Comparison of ENCODE assay signal across 1 cellular context in genomic region chr22:41094036-41094435, GRCh38.
TF ChIP-seq lines count a peak whose summit lies in the region.

No MANE protein-coding gene starts in this region.

TF ChIP-seq in SK-N-SH treated with all-trans-retinoic acid at 6 μM for 48 hours, 23 proteins besides CTCF, POLR2A, EP300 and RAD21 (continued from another document):
- TF ChIP-seq PATZ1 (CRISPR knock-in tag; IDR thresholded peaks at IDR 0.05; ENCODE audit: borderline replicate concordance) = no peak
- TF ChIP-seq ESRRG (CRISPR knock-in tag; IDR thresholded peaks at IDR 0.05) = no peak
TF ChIP-seq in SK-N-SH treated with all-trans-retinoic acid at 6 μM for 48 hours: peak in this region for 0.
